ENCODE assay signal across 16 cellular contexts in genomic region chr15:78083186-78083585, GRCh38. TPM values are rescaled to one million over a fixed set of nuclear protein-coding genes. Genes with fewer than 3 reads are reported as not detected.
DNase-seq lines count a peak whose midpoint lies in the region; ATAC-seq and TF ChIP-seq lines count a peak whose summit lies in the region.
"Had no signal": no experiment of that assay in that cellular context is flagged by ENCODE, and none has a peak within 500 bp of the region (broad histone marks: within the 10 kb centered on the region; RNA-seq: fewer than 3 reads in every experiment).

No MANE protein-coding gene starts in this region.

- H3K36me3 Mint-ChIP-seq in activated CD4-positive, alpha-beta T cell treated with anti-CD3 and anti-CD28 coated beads, Interleukin-2, amount 10 ng/mL, durations not matched to agents 24 days and 14 days (ENCODE audit: low read depth): no peaks in the 10 kb centered on the region
- H3K36me3 Mint-ChIP-seq in naive thymus-derived CD4-positive, alpha-beta T cell: no peaks in the 10 kb centered on the region

- ATAC-seq in naive thymus-derived CD4-positive, alpha-beta T cell: no peak

- CTCF ChIA-PET in naive thymus-derived CD4-positive, alpha-beta T cell (lab: Charles Lee): interaction anchor here (1.1 to 1.4 kb wide), 3 partner anchors 25 to 112 kb away, joined by 3 read pairs; no protein-coding TSS in a partner anchor
- CTCF ChIA-PET in RWPE1 (lab: Yijun Ruan, JAX): interaction anchor here (0.6 to 1.0 kb wide), 2 partner anchors 18 to 25 kb away, joined by 3 to 4 read pairs; no protein-coding TSS in a partner anchor

- H3K27ac ChIP-seq in KOPT-K1 (ENCODE audit: low read depth, low read length, poor library complexity, severe bottlenecking) (peak overlapping the region; percentile 72), mucosa of rectum (ENCODE audit: low read depth in 2 of 2, low read length in 2 of 2) (peak overlapping the region; percentile 4 to 54), transverse colon (peak overlapping the region; percentile 47 to 67 (median 50)), RWPE1 (no peak overlapping the region)
- H3K27ac ChIP-seq in naive thymus-derived CD4-positive, alpha-beta T cell (ENCODE audit: low read depth, low read length): no peak overlapping the region

- TF ChIP-seq EP300 in transverse colon (IDR thresholded peaks at IDR 0.05; ENCODE audit: low read depth): no peak

- H3K9me3 ChIP-seq in KOPT-K1 (ENCODE audit: insufficient read depth, low read length, poor library complexity, severe bottlenecking) (no peaks in the 10 kb centered on the region), mucosa of rectum (ENCODE audit: control insufficient read depth in 2 of 2, low read length in 2 of 2) (no peaks in the 10 kb centered on the region), transverse colon (no peaks in the 10 kb centered on the region)
- no peaks in the 10 kb centered on the region for H3K9me3 ChIP-seq in naive thymus-derived CD4-positive, alpha-beta T cell (ENCODE audit: control insufficient read depth in 2 of 3, low read length in 3 of 3)

- in situ Hi-C loops in transverse colon (cut with MboI; ENCODE audit: low pct_ligation_motif_present in 1 of 4, low pct_unique_long_range_greater_than_20kb in 1 of 4, low sequenced_read_pairs in 3 of 4): no loop called here

- no peak for DNase-seq in activated CD4-positive, alpha-beta T cell treated with anti-CD3 and anti-CD28 coated beads, Interleukin-2, amount 10 ng/mL, durations not matched to agents 24 days and 14 days
- DNase-seq in activated CD4-positive, alpha-beta T cell treated with anti-CD3 and anti-CD28 coated beads for 48 hours: no peak
- peak; percentile 6 for DNase-seq in transverse colon
- DNase-seq in NCI-H1105 treated with DMSO at 0.1 percent for 48 hours (lab: John Stamatoyannopoulos, UW): no peak
- no peak for DNase-seq in naive thymus-derived CD4-positive, alpha-beta T cell
- no peak for DNase-seq in RWPE1 (ENCODE audit: low spot score)
- DNase-seq: C1 segment of cervical spinal cord; HFFc6; NCI-H226; NK-92 treated with Interleukin-12 subunit alpha and Interleukin-12 subunit beta, amount 100 ng/mL, for 24 hours; OCI-M1 had no signal

- POLR2A ChIA-PET in naive thymus-derived CD4-positive, alpha-beta T cell (lab: Charles Lee): interaction anchor here (0.8 to 1.0 kb wide), 2 partner anchors 14 to 49 kb away, joined by 3 read pairs; no protein-coding TSS in a partner anchor
- POLR2A ChIA-PET in RWPE1 (lab: Yijun Ruan, JAX; ENCODE audit: low non-redundant PET): no interaction called here

- H3K9me3 Mint-ChIP-seq in activated CD4-positive, alpha-beta T cell treated with anti-CD3 and anti-CD28 coated beads, Interleukin-2, amount 10 ng/mL, durations not matched to agents 24 days and 14 days: no peaks in the 10 kb centered on the region
- H3K9me3 Mint-ChIP-seq in naive thymus-derived CD4-positive, alpha-beta T cell: no peaks in the 10 kb centered on the region
- H3K9me3 Mint-ChIP-seq: HFFc6 had no signal

- H3K9ac ChIP-seq in mucosa of rectum (ENCODE audit: low read depth in 1 of 2, low read length in 2 of 2): no peak overlapping the region

- no peak overlapping the region for H3K4me3 ChIP-seq in mucosa of rectum (ENCODE audit: low read length in 2 of 2)
- no peak overlapping the region for H3K4me3 ChIP-seq in transverse colon
- no peak overlapping the region for H3K4me3 ChIP-seq in naive thymus-derived CD4-positive, alpha-beta T cell (ENCODE audit: low read length)

- no peak overlapping the region for H3K4me3 Mint-ChIP-seq in activated CD4-positive, alpha-beta T cell treated with anti-CD3 and anti-CD28 coated beads, Interleukin-2, amount 10 ng/mL, durations not matched to agents 24 days and 14 days
- peak overlapping the region in 1 of 10 donors; percentile 28 for H3K4me3 Mint-ChIP-seq in naive thymus-derived CD4-positive, alpha-beta T cell
- H3K4me3 Mint-ChIP-seq: HFFc6 had no signal

- intact Hi-C loops in activated CD4-positive, alpha-beta T cell treated with anti-CD3 and anti-CD28 coated beads, Interleukin-2, amount 10 ng/mL, durations not matched to agents 24 days and 14 days (cut with micrococcal nuclease): no loop called here
- intact Hi-C loops in transverse colon (cut with DNase I; ENCODE audit: low total_unique reads): no loop called here
- intact Hi-C loops in naive thymus-derived CD4-positive, alpha-beta T cell (cut with micrococcal nuclease): no loop called here

- 87 to 100% methylated on average over 2 to 4 of the region's 4 CpGs for WGBS in transverse colon (ENCODE audit: low coverage in 1 of 2), 2 donors

- peaks cover 20 to 28% of the 10 kb centered on the region in 2 donors for H3K4me1 ChIP-seq in mucosa of rectum (ENCODE audit: control insufficient read depth in 2 of 2, insufficient read depth in 2 of 2, low read length in 2 of 2)
- peaks cover 9 to 43% (median 34%) of the 10 kb centered on the region in 4 donors for H3K4me1 ChIP-seq in transverse colon
- peaks cover under 1% of the 10 kb centered on the region in 2 donors for H3K4me1 ChIP-seq in naive thymus-derived CD4-positive, alpha-beta T cell (ENCODE audit: control insufficient read depth in 2 of 2, insufficient read depth in 2 of 2, low read length in 2 of 2)

- H3K27ac Mint-ChIP-seq in activated CD4-positive, alpha-beta T cell treated with anti-CD3 and anti-CD28 coated beads, Interleukin-2, amount 10 ng/mL, durations not matched to agents 24 days and 14 days: peak overlapping the region; percentile 86
- peak overlapping the region in 1 of 9 donors; percentile 74 for H3K27ac Mint-ChIP-seq in naive thymus-derived CD4-positive, alpha-beta T cell
- H3K27ac Mint-ChIP-seq: HFFc6 had no signal

- H3K27me3 ChIP-seq in mucosa of rectum (ENCODE audit: control insufficient read depth in 2 of 2, insufficient read depth in 2 of 2, low read length in 2 of 2): no peaks in the 10 kb centered on the region
- no peaks in the 10 kb centered on the region for H3K27me3 ChIP-seq in transverse colon
- H3K27me3 ChIP-seq in naive thymus-derived CD4-positive, alpha-beta T cell (ENCODE audit: control insufficient read depth in 2 of 2, insufficient read depth in 2 of 2, low read length in 2 of 2): no peaks in the 10 kb centered on the region

- TF ChIP-seq CTCF in transverse colon (IDR thresholded peaks at IDR 0.05) (no peak), RWPE1 (conservative IDR thresholded peaks at IDR 0.05; ENCODE audit: low read depth) (no peak)

- TF ChIP-seq POLR2A in transverse colon (IDR thresholded peaks at IDR 0.05): no peak

- no peaks in the 10 kb centered on the region for H3K36me3 ChIP-seq in KOPT-K1 (ENCODE audit: insufficient read depth, low read length)
- no peaks in the 10 kb centered on the region for H3K36me3 ChIP-seq in mucosa of rectum (ENCODE audit: control insufficient read depth in 2 of 2, insufficient read depth in 2 of 2, low read length in 2 of 2)
- H3K36me3 ChIP-seq in transverse colon: no peaks in the 10 kb centered on the region
- no peaks in the 10 kb centered on the region for H3K36me3 ChIP-seq in naive thymus-derived CD4-positive, alpha-beta T cell (ENCODE audit: control insufficient read depth in 2 of 3, insufficient read depth in 3 of 3, low read length in 3 of 3)

- H3K27me3 Mint-ChIP-seq in activated CD4-positive, alpha-beta T cell treated with anti-CD3 and anti-CD28 coated beads, Interleukin-2, amount 10 ng/mL, durations not matched to agents 24 days and 14 days: no peaks in the 10 kb centered on the region
- no peaks in the 10 kb centered on the region for H3K27me3 Mint-ChIP-seq in naive thymus-derived CD4-positive, alpha-beta T cell

- H3K4me1 Mint-ChIP-seq in activated CD4-positive, alpha-beta T cell treated with anti-CD3 and anti-CD28 coated beads, Interleukin-2, amount 10 ng/mL, durations not matched to agents 24 days and 14 days: peaks cover 29% of the 10 kb centered on the region
- H3K4me1 Mint-ChIP-seq in naive thymus-derived CD4-positive, alpha-beta T cell: peaks cover 1 to 40% (median 6%) of the 10 kb centered on the region in 7 donors

RNA-seq across cellular contexts. Expression of gene TBC1D2B, which starts 5.7 kb away (rescaled TPM):
- 56.8 and 62.3 TPM in 2 replicates for total RNA-seq in activated CD4-positive, alpha-beta T cell treated with anti-CD3 and anti-CD28 coated beads, Interleukin-2, amount 10 ng/mL, durations not matched to agents 24 days and 14 days
- 10 to 100 TPM; 40.4 to 62.6 (median 53.8) TPM for total RNA-seq in transverse colon
- total RNA-seq in naive thymus-derived CD4-positive, alpha-beta T cell: 100 to 1,000 TPM in 2 of 5 experiments, 10 to 100 TPM in 3; 69.7 to 119 (median 86.1) TPM
- polyA plus RNA-seq in naive thymus-derived CD4-positive, alpha-beta T cell: 10 to 100 TPM in 1 of 2 donors, 1 to 10 TPM in 1; 7.4 to 14.5 TPM

RNA-seq across cellular contexts. Expression of gene SH2D7, which starts 9.2 kb away (rescaled TPM):
- not detected in 2 replicates for total RNA-seq in activated CD4-positive, alpha-beta T cell treated with anti-CD3 and anti-CD28 coated beads, Interleukin-2, amount 10 ng/mL, durations not matched to agents 24 days and 14 days
- 1 to 10 TPM in 3 of 4 donors, not detected in 1; 6.0 to 9.7 (median 9.3) TPM for total RNA-seq in transverse colon
- total RNA-seq in naive thymus-derived CD4-positive, alpha-beta T cell: not detected
- not detected for polyA plus RNA-seq in naive thymus-derived CD4-positive, alpha-beta T cell
- total RNA-seq: A172, H1, HFFc6, HT1080 had no signal
- polyA plus RNA-seq: H1 had no signal

RNA-seq across cellular contexts. Expression of gene CIB2, which starts 48.1 kb away (rescaled TPM):
- 1.2 and 1.5 TPM in 2 replicates for total RNA-seq in activated CD4-positive, alpha-beta T cell treated with anti-CD3 and anti-CD28 coated beads, Interleukin-2, amount 10 ng/mL, durations not matched to agents 24 days and 14 days
- total RNA-seq in transverse colon: 10 to 100 TPM in 2 of 4 donors, 1 to 10 TPM in 2; 8.4 to 19.5 (median 9.5) TPM
- 1 to 10 TPM; 1.0 to 2.0 (median 1.7) TPM for total RNA-seq in naive thymus-derived CD4-positive, alpha-beta T cell
- polyA plus RNA-seq in naive thymus-derived CD4-positive, alpha-beta T cell: 1 to 10 TPM; 1.8 to 2.1 TPM

Comparison
In these comparisons a context has a peak if more than half of its experiments do, and no peak if none do; other contexts are left out.
1. H3K27ac ChIP-seq: peak in KOPT-K1 (single experiment), mucosa of rectum (2 of 2) and transverse colon (4 of 4); none in naive thymus-derived CD4-positive, alpha-beta T cell (single experiment) and RWPE1 (single experiment).